ENCODE assay signal across 8 cellular contexts in the genomic region with DNA sequence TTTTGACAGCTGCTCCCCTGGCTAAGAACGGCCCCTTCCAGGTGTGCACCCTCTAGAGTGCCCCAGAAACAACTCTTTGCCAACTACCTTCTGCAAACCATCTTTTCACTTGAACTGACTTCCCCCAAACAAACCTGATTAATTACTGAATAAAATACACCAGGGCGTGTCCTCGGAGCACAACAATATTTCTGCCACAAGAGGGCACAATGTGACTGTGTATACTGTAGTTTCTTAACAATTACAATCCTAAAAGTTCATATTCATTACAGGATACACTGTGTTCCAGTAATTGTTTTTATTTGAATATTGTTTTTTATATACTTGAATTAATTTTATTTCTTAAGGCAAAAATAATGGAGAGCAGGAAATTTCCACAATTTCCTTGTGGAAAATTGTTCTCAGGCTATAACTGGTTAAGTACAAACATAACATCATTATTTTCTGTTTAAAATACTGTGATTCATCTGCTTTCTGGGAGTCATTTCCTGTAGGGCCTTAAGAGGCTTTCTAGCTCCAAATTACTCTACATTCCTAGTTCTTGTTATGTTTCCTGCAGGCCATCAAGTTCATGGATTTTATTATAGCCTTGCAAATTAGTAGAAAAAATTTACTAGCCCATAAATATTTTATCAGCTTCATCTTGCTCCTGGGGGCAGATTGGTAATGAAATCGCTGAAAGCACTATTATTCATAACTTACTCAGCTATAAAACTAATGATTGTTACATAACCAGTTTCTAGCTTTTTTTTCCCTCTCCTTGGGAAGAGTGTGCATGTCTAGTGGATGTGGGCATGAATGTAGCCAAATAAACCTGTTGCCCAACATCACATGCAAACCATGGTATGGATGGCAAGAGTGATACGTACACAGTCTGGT. TPM values are rescaled to one million over a fixed set of nuclear protein-coding genes. Genes with fewer than 3 reads are reported as not detected.
A peak's percentile ranks its signal among the peaks of the same experiment; 100 is the strongest.
DNase-seq lines count a peak whose midpoint lies in the region; ATAC-seq and TF ChIP-seq lines count a peak whose summit lies in the region.

No MANE protein-coding gene starts in this region.

- peak; percentile 82 for TF ChIP-seq CTCF in RWPE1 (conservative IDR thresholded peaks at IDR 0.05; ENCODE audit: low read depth)
- peak; percentile 57 to 78 (median 74) for TF ChIP-seq CTCF in gastroesophageal sphincter (IDR thresholded peaks at IDR 0.05)

- WGBS in gastroesophageal sphincter (ENCODE audit: low coverage in 1 of 2), 2 donors: 21 to 23% methylated on average over 4 to 5 of the region's 5 CpGs

- no peaks in the 10 kb centered on the region for H4K20me1 ChIP-seq in Karpas-422 (ENCODE audit: insufficient read depth, low read depth, low read length)

- peak; percentile 66 for ATAC-seq in gastroesophageal sphincter
- no peak for ATAC-seq in GM21528 (IDR thresholded peaks at IDR 0.05; ENCODE audit: low FRiP score, unreplicated experiment)
- ATAC-seq in HG03460 (IDR thresholded peaks at IDR 0.05; ENCODE audit: unreplicated experiment): no peak

- CTCF ChIA-PET in RWPE1 (lab: Yijun Ruan, JAX): interaction anchor here (0.6 to 1.7 kb wide), 10 partner anchors 11 to 791 kb away, joined by 3 to 6 read pairs (median 4); no protein-coding TSS in a partner anchor

- TF ChIP-seq EP300 in gastroesophageal sphincter (IDR thresholded peaks at IDR 0.05): no peak

- H3K27me3 ChIP-seq in Karpas-422 (ENCODE audit: low read length) (no peaks in the 10 kb centered on the region), gastroesophageal sphincter (no peaks in the 10 kb centered on the region)

- no peaks in the 10 kb centered on the region for H3K36me3 ChIP-seq in Karpas-422 (ENCODE audit: insufficient read depth, low read length)
- H3K36me3 ChIP-seq in gastroesophageal sphincter: no peaks in the 10 kb centered on the region

- no peak overlapping the region for H3K4me2 ChIP-seq in Karpas-422 (ENCODE audit: low read depth, low read length, poor library complexity, severe bottlenecking)

- no peaks in the 10 kb centered on the region for H3K79me2 ChIP-seq in Karpas-422 (ENCODE audit: low read length)

- no peak for TF ChIP-seq POLR2A in gastroesophageal sphincter (IDR thresholded peaks at IDR 0.05)

- H3K9me2 ChIP-seq in Karpas-422 (replicated peaks; ENCODE audit: insufficient read depth, low read length): no peaks in the 10 kb centered on the region

- H3K9ac ChIP-seq in Karpas-422 (ENCODE audit: low read length): no peak overlapping the region

- H2AFZ ChIP-seq in Karpas-422 (ENCODE audit: low read length): no peak overlapping the region

- no peak overlapping the region for H3K27ac ChIP-seq in Karpas-422 (ENCODE audit: low read length)
- peak overlapping the region; percentile 82 for H3K27ac ChIP-seq in RWPE1
- peak overlapping the region in 1 of 4 donors; percentile 27 for H3K27ac ChIP-seq in gastroesophageal sphincter

- DNase-seq in GM04503 (ENCODE audit: low read depth) (peak; percentile 93), Karpas-422 (peak; percentile 85), RWPE1 (ENCODE audit: low spot score) (peak; percentile 82), pulmonary artery endothelial cell (ENCODE audit: low read depth, low spot score) (peak; percentile 84)
- peak; percentile 72 for DNase-seq in activated effector memory CD4-positive, alpha-beta T cell treated with anti-CD3 and anti-CD28 coated beads, Interleukin-2, amount 50 U/mL, for 16 hours

- H3K4me1 ChIP-seq in Karpas-422 (ENCODE audit: low read length): no peaks in the 10 kb centered on the region
- H3K4me1 ChIP-seq in gastroesophageal sphincter: peaks cover 0 to 10% (median 0%) of the 10 kb centered on the region in 3 donors

- H3K4me3 ChIP-seq in Karpas-422 (ENCODE audit: low read length) (no peak overlapping the region), gastroesophageal sphincter (no peak overlapping the region)

- POLR2A ChIA-PET in RWPE1 (lab: Yijun Ruan, JAX; ENCODE audit: low non-redundant PET): no interaction called here

- no peaks in the 10 kb centered on the region for H3K9me3 ChIP-seq in Karpas-422 (ENCODE audit: low read length)
- no peaks in the 10 kb centered on the region for H3K9me3 ChIP-seq in gastroesophageal sphincter

RNA-seq across cellular contexts. Expression of a gene that starts 51.9 kb away (rescaled TPM):
- total RNA-seq in Karpas-422 (2014; rRNA removed; shearing (Covaris generic); ENCODE audit: low replicate concordance): not detected in 2 replicates
- total RNA-seq in gastroesophageal sphincter: 1 to 10 TPM in 2 of 4 donors, under 1 TPM in 1, not detected in 1; 0.35 to 5.4 (median 1.8) TPM
- not detected in 2 replicates for total RNA-seq in pulmonary artery endothelial cell
